ENCODE assay signal across 9 cellular contexts in the genomic region with DNA sequence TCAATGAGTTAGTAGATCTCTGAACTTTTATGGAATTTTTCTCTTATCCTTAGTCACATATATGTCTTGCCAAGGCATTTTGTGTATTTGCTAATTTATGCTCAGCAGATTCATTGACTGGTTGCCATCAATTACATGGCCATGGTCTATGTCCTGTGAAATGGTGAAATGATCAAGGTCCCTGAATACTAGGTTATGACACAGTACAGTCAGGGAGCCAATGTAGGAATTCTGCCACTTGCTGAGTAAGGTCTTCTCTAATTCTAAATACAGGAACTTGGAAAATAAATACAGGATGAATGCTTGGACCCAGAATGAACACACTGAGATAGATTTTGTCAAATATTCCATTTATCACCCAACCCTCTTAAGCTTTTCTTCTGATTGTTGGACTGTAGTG. TPM values are rescaled to one million over a fixed set of nuclear protein-coding genes. Genes with fewer than 3 reads are reported as not detected.
"Had no signal": no experiment of that assay in that cellular context is flagged by ENCODE, and none has a peak within 500 bp of the region (broad histone marks: within the 10 kb centered on the region; RNA-seq: fewer than 3 reads in every experiment).

No MANE protein-coding gene starts in this region.

- H3K4me3 Mint-ChIP-seq: GM23338, H9, HFFc6 had no signal

- H3K27ac Mint-ChIP-seq: GM23338, H9, HFFc6 had no signal

- H3K9me3 Mint-ChIP-seq: GM23338, H9, HFFc6 had no signal

- DNase-seq: GM23248, GOT3, H7, H9, HCEC 1CT, HFFc6 had no signal

- H3K36me3 ChIP-seq: HAP-1 had no signal

- H3K4me3 ChIP-seq: GM23248, GM23338, HAP-1 had no signal

- ATAC-seq: GM23338, HCT116 had no signal

- H3K9me3 ChIP-seq: HAP-1 had no signal

- H3K27ac ChIP-seq: GM23248 had no signal

RNA-seq across cellular contexts. Expression of a gene that starts 35.2 kb away (rescaled TPM):
- total RNA-seq: H7 had no signal
